Comparison of ENCODE assay signal across 10 cellular contexts in the genomic region with DNA sequence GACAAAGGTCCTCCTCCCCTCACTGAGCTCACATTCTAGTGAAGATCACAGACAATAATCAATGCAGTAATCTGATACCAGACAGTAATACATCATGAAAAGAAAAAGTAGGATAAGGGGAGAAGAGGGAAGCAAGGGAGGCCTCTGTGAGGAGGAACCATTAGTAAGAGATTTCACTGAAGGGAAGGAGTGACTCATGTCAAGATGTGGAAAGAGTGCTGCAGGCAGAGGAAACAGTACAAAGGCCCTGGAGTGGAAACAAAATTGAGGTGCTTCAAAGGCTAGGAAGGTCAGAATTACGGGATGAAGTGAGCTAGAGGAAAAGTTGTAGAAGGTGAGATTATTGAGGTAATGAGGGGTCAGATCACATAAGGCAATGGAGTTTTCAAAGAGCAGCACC. TPM values are rescaled to one million over a fixed set of nuclear protein-coding genes. Genes with fewer than 3 reads are reported as not detected.
DNase-seq lines count a peak whose midpoint lies in the region; ATAC-seq, FAIRE-seq and TF ChIP-seq lines count a peak whose summit lies in the region.
"Had no signal": no experiment of that assay in that cellular context is flagged by ENCODE, and none has a peak within 500 bp of the region (broad histone marks: within the 10 kb centered on the region; RNA-seq: fewer than 3 reads in every experiment).

No MANE protein-coding gene starts in this region.

- no peaks in the 10 kb centered on the region for H4K20me1 ChIP-seq in HepG2 (ENCODE audit: insufficient read depth, low read length)
- H4K20me1 ChIP-seq in osteoblast (ENCODE audit: insufficient read depth, low read length) = no peaks in the 10 kb centered on the region

- no peaks in the 10 kb centered on the region for H3K79me2 ChIP-seq in HepG2 (ENCODE audit: insufficient read depth, low read length)
- no peaks in the 10 kb centered on the region for H3K79me2 ChIP-seq in osteoblast (ENCODE audit: insufficient read depth, low read length)

- WGBS in liver = 64% methylated on average over 1 of the region's 1 CpG
- 0% methylated on average over 1 of the region's 1 CpG for WGBS in HepG2 (ENCODE audit: low lambda C conversion rate)
- WGBS in transverse colon (ENCODE audit: low coverage in 1 of 2), 2 donors = 56 to 63% methylated on average over 1 of the region's 1 CpG

- no peaks in the 10 kb centered on the region for H3K4me1 ChIP-seq in liver (ENCODE audit: control insufficient read depth in 4 of 4, insufficient read depth in 4 of 4, low read length in 3 of 4)
- no peaks in the 10 kb centered on the region for H3K4me1 ChIP-seq in HepG2 (ENCODE audit: insufficient read depth, low read length)
- H3K4me1 ChIP-seq in transverse colon = peaks cover 0 to 3% (median under 1%) of the 10 kb centered on the region in 4 donors
- H3K4me1 ChIP-seq in osteoblast (ENCODE audit: insufficient read depth, low read length) = no peaks in the 10 kb centered on the region
- H3K4me1 ChIP-seq: SJSA1 had no signal

- peaks cover 0 to 2% (median 0%) of the 10 kb centered on the region in 4 donors for H3K27me3 ChIP-seq in liver (ENCODE audit: control insufficient read depth in 4 of 4, insufficient read depth in 4 of 4, low read length in 3 of 4)
- H3K27me3 ChIP-seq in HepG2 (ENCODE audit: control insufficient read depth in 1 of 2, insufficient read depth in 2 of 2, low read length in 2 of 2) = no peaks in the 10 kb centered on the region; a peak in 1 of 5 replicates
- H3K27me3 ChIP-seq in transverse colon = no peaks in the 10 kb centered on the region
- no peaks in the 10 kb centered on the region for H3K27me3 ChIP-seq in osteoblast (ENCODE audit: insufficient read depth, low read length)

- TF ChIP-seq CTCF in liver (IDR thresholded peaks at IDR 0.05; ENCODE audit: low read depth, low read length, missing input control) (no peak), HepG2 (CRISPR knock-in tag; IDR thresholded peaks at IDR 0.05) (no peak), foreskin fibroblast (IDR thresholded peaks at IDR 0.05; ENCODE audit: low read depth, low read length) (no peak), transverse colon (IDR thresholded peaks at IDR 0.05) (no peak), osteoblast (IDR thresholded peaks at IDR 0.05; ENCODE audit: extremely low read depth, low read depth, low read length) (no peak)

- peaks cover 15% of the 10 kb centered on the region for H3K36me3 Mint-ChIP-seq in T-helper 17 cell (ENCODE audit: low read depth)

- no peak for TF ChIP-seq POLR2A in HepG2 (IDR thresholded peaks at IDR 0.05; ENCODE audit: insufficient read depth in 1 of 2, low read depth in 2 of 2, low read length in 2 of 2)
- no peak for TF ChIP-seq POLR2A in transverse colon (IDR thresholded peaks at IDR 0.05)

- no peak overlapping the region for H2AFZ ChIP-seq in HepG2 (ENCODE audit: low read length)
- no peak overlapping the region for H2AFZ ChIP-seq in osteoblast (ENCODE audit: low read length)

- ATAC-seq in HepG2 = no peak
- ATAC-seq in T-helper 17 cell = peak; percentile 58

- peak overlapping the region; percentile 31 for H3K4me3 Mint-ChIP-seq in T-helper 17 cell

- FAIRE-seq in HepG2 (lab: Jason Lieb, UNC) = no peak

- peaks cover 36% of the 10 kb centered on the region for H3K4me1 Mint-ChIP-seq in T-helper 17 cell

- H3K9ac ChIP-seq in liver (ENCODE audit: low read depth in 1 of 2, low read length in 2 of 2) = no peak overlapping the region
- no peak overlapping the region for H3K9ac ChIP-seq in HepG2 (ENCODE audit: insufficient read depth, low read depth, low read length)

- H3K9me3 ChIP-seq in liver (ENCODE audit: control insufficient read depth in 4 of 4, low read length in 3 of 4) (no peaks in the 10 kb centered on the region), HepG2 (ENCODE audit: low read length) (no peaks in the 10 kb centered on the region), T-helper 17 cell (ENCODE audit: control insufficient read depth, low read length, poor library complexity, severe bottlenecking) (no peaks in the 10 kb centered on the region), transverse colon (no peaks in the 10 kb centered on the region), osteoblast (ENCODE audit: low read depth, low read length) (no peaks in the 10 kb centered on the region)
- H3K9me3 ChIP-seq: SJSA1 had no signal

- POLR2A ChIA-PET in HepG2 (lab: Yijun Ruan, JAX) = no interaction called here

- no peaks in the 10 kb centered on the region for H3K27me3 Mint-ChIP-seq in T-helper 17 cell

- no peak overlapping the region for H3K4me3 ChIP-seq in liver (ENCODE audit: low read depth in 1 of 3, low read length in 3 of 3)
- H3K4me3 ChIP-seq in HepG2 (replicated peaks in 1 of 3; ENCODE audit: insufficient read depth in 1 of 3, low read depth in 2 of 3, low read length in 3 of 3) = no peak overlapping the region
- H3K4me3 ChIP-seq in foreskin fibroblast (ENCODE audit: low read depth in 1 of 2, low read length in 2 of 2) = no peak overlapping the region
- no peak overlapping the region for H3K4me3 ChIP-seq in transverse colon
- H3K4me3 ChIP-seq in osteoblast (ENCODE audit: insufficient read depth, low read length) = no peak overlapping the region
- H3K4me3 ChIP-seq: SJSA1 had no signal

- no peaks in the 10 kb centered on the region for H3K36me3 ChIP-seq in liver (ENCODE audit: control insufficient read depth in 4 of 4, insufficient read depth in 3 of 4, low read depth in 1 of 4, low read length in 3 of 4)
- no peaks in the 10 kb centered on the region for H3K36me3 ChIP-seq in HepG2 (replicated peaks in 1 of 2; ENCODE audit: control insufficient read depth in 1 of 2, insufficient read depth in 2 of 2, low read length in 2 of 2)
- H3K36me3 ChIP-seq in transverse colon = no peaks in the 10 kb centered on the region
- H3K36me3 ChIP-seq in osteoblast (ENCODE audit: insufficient read depth, low read length) = no peaks in the 10 kb centered on the region
- H3K36me3 ChIP-seq: SJSA1 had no signal

- no peak for TF ChIP-seq RAD21 in liver (IDR thresholded peaks at IDR 0.05)
- no peak for TF ChIP-seq RAD21 in HepG2 (CRISPR knock-in tag; IDR thresholded peaks at IDR 0.05)

- DNase-seq in HepG2 (ENCODE audit: low spot score) = no peak
- no peak for DNase-seq in T-helper 17 cell
- DNase-seq in foreskin fibroblast = peak; percentile 50 to 77
- no peak for DNase-seq in transverse colon
- DNase-seq in NCI-H2107 treated with DMSO at 0.1 percent for 48 hours (lab: John Stamatoyannopoulos, UW; ENCODE audit: unreplicated experiment) = no peak
- no peak for DNase-seq in osteoblast (ENCODE audit: insufficient read length, low spot score, missing footprints)
- DNase-seq in NCI-H345 treated with DMSO at 0.1 percent for 48 hours (lab: John Stamatoyannopoulos, UW; ENCODE audit: unreplicated experiment) = no peak
- DNase-seq: effector CD8-positive, alpha-beta T cell had no signal

- intact Hi-C loops in HepG2 (cut with micrococcal nuclease; ENCODE audit: unreplicated experiment) = no loop called here
- intact Hi-C loops in transverse colon (cut with DNase I; ENCODE audit: low total_unique reads) = no loop called here

- H3K27ac ChIP-seq in liver (ENCODE audit: low read depth in 1 of 2, low read length in 2 of 2) = peak overlapping the region; percentile 9 to 61
- H3K27ac ChIP-seq in HepG2 (ENCODE audit: extremely low read length, insufficient read depth, low read length) = no peak overlapping the region
- H3K27ac ChIP-seq in transverse colon = peak overlapping the region in 3 of 4 donors; percentile 17 to 42 (median 35)
- no peak overlapping the region for H3K27ac ChIP-seq in osteoblast (ENCODE audit: low read depth, low read length)
- H3K27ac ChIP-seq: SJSA1 had no signal

- in situ Hi-C loops in HepG2 (cut with HindIII; ENCODE audit: extremely low pct_ligation_motif_present, low pct_unique_long_range_greater_than_20kb) (no loop called here), transverse colon (cut with MboI; ENCODE audit: low pct_ligation_motif_present in 1 of 4, low pct_unique_long_range_greater_than_20kb in 1 of 4, low sequenced_read_pairs in 3 of 4) (no loop called here)

- TF ChIP-seq EP300 in HepG2 (IDR thresholded peaks at IDR 0.05; ENCODE audit: low read depth in 2 of 2, low read length in 2 of 2) = no peak
- TF ChIP-seq EP300 in HepG2 (CRISPR knock-in tag; IDR thresholded peaks at IDR 0.05; ENCODE audit: borderline replicate concordance) = no peak
- no peak for TF ChIP-seq EP300 in transverse colon (IDR thresholded peaks at IDR 0.05; ENCODE audit: low read depth)

- CTCF ChIA-PET in HepG2 (lab: Yijun Ruan, JAX; ENCODE audit: low intra/inter-chr PET ratio, low total read pairs) = no interaction called here

- BruUV-seq in HepG2 (replicated peaks; lab: Mats Ljungman, UMichigan) = no TSS peak

- no peak overlapping the region for H3K4me2 ChIP-seq in HepG2 (ENCODE audit: low read depth, low read length)
- no peak overlapping the region for H3K4me2 ChIP-seq in osteoblast (ENCODE audit: insufficient read depth, low read length)

- H3K27ac Mint-ChIP-seq in T-helper 17 cell = peak overlapping the region; percentile 53

RNA-seq across cellular contexts. Expression of a gene that starts 38.1 kb away (rescaled TPM):
- 10 to 100 TPM; 16.1 to 23.5 TPM for total RNA-seq in liver
- polyA plus RNA-seq in liver = 10 to 100 TPM; 13.5 to 26.3 TPM
- 47.6 and 81.0 TPM in 2 replicates for total RNA-seq in HepG2 (2016; rRNA removed; fragmentation: Illumina TruSeq; extraction: Trizol)
- total RNA-seq in HepG2 (2016; cell fraction: cytosol; rRNA removed; fragmentation: Illumina TruSeq; extraction: Trizol; ENCODE audit: low read depth) = 10.6 and 13.0 TPM in 2 replicates
- 48.9 and 81.8 TPM in 2 replicates for total RNA-seq in HepG2 (2016; cell fraction: insoluble cytoplasmic fraction; rRNA removed; fragmentation: Illumina TruSeq; extraction: Trizol)
- total RNA-seq in HepG2 (2016; cell fraction: membrane; rRNA removed; fragmentation: Illumina TruSeq; extraction: Trizol) = 33.6 and 35.1 TPM in 2 replicates
- 21.1 and 23.6 TPM in 2 replicates for total RNA-seq in HepG2 (2016; cell fraction: nucleus; rRNA removed; fragmentation: Illumina TruSeq; extraction: Trizol)
- polyA plus RNA-seq in HepG2 (2011; rRNA removed) = 37.2 and 49.1 TPM in 2 replicates
- 18.2 and 34.5 TPM in 2 replicates for polyA plus RNA-seq in HepG2 (2011; cell fraction: cytosol; rRNA removed)
- 7.1 and 8.3 TPM in 2 replicates for polyA plus RNA-seq in HepG2 (2011; cell fraction: nucleus; rRNA removed)
- polyA plus RNA-seq in HepG2 (2012) = 26.1 and 31.9 TPM in 2 replicates
- polyA plus RNA-seq in HepG2 (2016; cell fraction: cytosol; fragmentation: Illumina TruSeq; extraction: Trizol; ENCODE audit: low read depth) = 11.8 and 15.4 TPM in 2 replicates
- 79.9 and 90.6 TPM in 2 replicates for polyA plus RNA-seq in HepG2 (2016; cell fraction: insoluble cytoplasmic fraction; fragmentation: Illumina TruSeq; extraction: Trizol; ENCODE audit: low read depth)
- 29.9 and 35.6 TPM in 2 replicates for polyA plus RNA-seq in HepG2 (2016; cell fraction: membrane; fragmentation: Illumina TruSeq; extraction: Trizol; ENCODE audit: low read depth)
- 32.3 and 35.9 TPM in 2 replicates for polyA plus RNA-seq in HepG2 (2016; cell fraction: nucleus; fragmentation: Illumina TruSeq; extraction: Trizol; ENCODE audit: insufficient read depth, low read depth)
- polyA minus RNA-seq in HepG2 (2011; rRNA and poly(A)+ RNA removed; ENCODE audit: low replicate concordance) = 5.5 and 8.5 TPM in 2 replicates
- polyA minus RNA-seq in HepG2 (2011; cell fraction: cytosol; rRNA and poly(A)+ RNA removed) = 10.5 and 16.0 TPM in 2 replicates
- polyA minus RNA-seq in HepG2 (2011; cell fraction: nucleus; rRNA and poly(A)+ RNA removed) = 12.2 and 15.8 TPM in 2 replicates
- total RNA-seq in T-helper 17 cell = 10 to 100 TPM; 17.9 to 22.4 TPM
- total RNA-seq in transverse colon = 10 to 100 TPM in 3 of 4 donors, under 1 TPM in 1; 1.00 to 60.3 (median 32.0) TPM
- 39.5 and 42.0 TPM in 2 replicates for total RNA-seq in osteoblast

RNA-seq across cellular contexts. Expression of a gene that starts 39.5 kb away (rescaled TPM):
- total RNA-seq in liver (1 to 10 TPM; 1.1 to 4.8 TPM), HepG2 (2016; rRNA removed; fragmentation: Illumina TruSeq; extraction: Trizol) (not detected in 2 replicates), T-helper 17 cell (10 to 100 TPM; 24.5 to 50.4 TPM), transverse colon (10 to 100 TPM in 1 of 4 donors, 1 to 10 TPM in 2, under 1 TPM in 1; 0.41 to 10.7 (median 7.6) TPM), osteoblast (not detected in 2 replicates)
- polyA plus RNA-seq in liver (under 1 TPM; 0.53 to 0.74 TPM), HepG2 (2011; rRNA removed) (not detected in 2 replicates)
- not detected in 2 replicates for total RNA-seq in HepG2 (2016; cell fraction: cytosol; rRNA removed; fragmentation: Illumina TruSeq; extraction: Trizol; ENCODE audit: low read depth)
- not detected in 2 replicates for total RNA-seq in HepG2 (2016; cell fraction: insoluble cytoplasmic fraction; rRNA removed; fragmentation: Illumina TruSeq; extraction: Trizol)
- not detected in 2 replicates for total RNA-seq in HepG2 (2016; cell fraction: membrane; rRNA removed; fragmentation: Illumina TruSeq; extraction: Trizol)
- total RNA-seq in HepG2 (2016; cell fraction: nucleus; rRNA removed; fragmentation: Illumina TruSeq; extraction: Trizol) = not detected in 2 replicates
- polyA plus RNA-seq in HepG2 (2011; cell fraction: cytosol; rRNA removed) = not detected in 2 replicates
- polyA plus RNA-seq in HepG2 (2011; cell fraction: nucleus; rRNA removed) = not detected in 2 replicates
- polyA plus RNA-seq in HepG2 (2012) = not detected in 2 replicates
- polyA plus RNA-seq in HepG2 (2016; cell fraction: cytosol; fragmentation: Illumina TruSeq; extraction: Trizol; ENCODE audit: low read depth) = not detected in 2 replicates
- not detected in 2 replicates for polyA plus RNA-seq in HepG2 (2016; cell fraction: insoluble cytoplasmic fraction; fragmentation: Illumina TruSeq; extraction: Trizol; ENCODE audit: low read depth)
- not detected in 2 replicates for polyA plus RNA-seq in HepG2 (2016; cell fraction: membrane; fragmentation: Illumina TruSeq; extraction: Trizol; ENCODE audit: low read depth)
- not detected in 2 replicates for polyA plus RNA-seq in HepG2 (2016; cell fraction: nucleus; fragmentation: Illumina TruSeq; extraction: Trizol; ENCODE audit: insufficient read depth, low read depth)
- polyA minus RNA-seq in HepG2 (2011; rRNA and poly(A)+ RNA removed; ENCODE audit: low replicate concordance) = 0.19 TPM in 1 of 2 replicates, not detected in the other
- polyA minus RNA-seq in HepG2 (2011; cell fraction: cytosol; rRNA and poly(A)+ RNA removed) = not detected in 2 replicates
- polyA minus RNA-seq in HepG2 (2011; cell fraction: nucleus; rRNA and poly(A)+ RNA removed) = not detected in 2 replicates

Comparison
In these comparisons a context has a peak if more than half of its experiments do, and no peak if none do; other contexts are left out.
1. H3K27ac ChIP-seq: peak in liver (2 of 2) and transverse colon (3 of 4); none in HepG2 (single experiment) and osteoblast (single experiment).
2. DNase-seq: peak in foreskin fibroblast (2 of 2); none in HepG2 (single experiment), T-helper 17 cell (0 of 3), transverse colon (single experiment), NCI-H2107 treated with DMSO at 0.1 percent for 48 hours (single experiment), osteoblast (single experiment) and NCI-H345 treated with DMSO at 0.1 percent for 48 hours (single experiment).